1 cellular context compared by ENCODE assay signal in genomic region chr4:76745264-76745663, GRCh38.
TF ChIP-seq lines count a peak whose summit lies in the region.

No MANE protein-coding gene starts in this region.

TF ChIP-seq in WTC11, 78 proteins besides CTCF, POLR2A, EP300 and RAD21 (continued from another document):
- TF ChIP-seq ATF2 (CRISPR knock-in tag; IDR thresholded peaks at IDR 0.05; ENCODE audit: borderline replicate concordance, low read depth) (no peak), ETV6 (CRISPR knock-in tag; IDR thresholded peaks at IDR 0.05) (no peak), USF1 (CRISPR knock-in tag; IDR thresholded peaks at IDR 0.05) (no peak), IRF1 (CRISPR knock-in tag; IDR thresholded peaks at IDR 0.05) (no peak), MYBL2 (CRISPR knock-in tag; IDR thresholded peaks at IDR 0.05) (no peak), GTF2I (CRISPR knock-in tag; conservative IDR thresholded peaks at IDR 0.05) (no peak), ARID4B (CRISPR knock-in tag; IDR thresholded peaks at IDR 0.05; ENCODE audit: borderline replicate concordance) (no peak), SMAD3 (CRISPR knock-in tag; IDR thresholded peaks at IDR 0.05; ENCODE audit: borderline replicate concordance) (no peak), ERG (CRISPR knock-in tag; IDR thresholded peaks at IDR 0.05) (no peak), TEAD1 (CRISPR knock-in tag; IDR thresholded peaks at IDR 0.05) (no peak), OVOL2 (CRISPR knock-in tag; IDR thresholded peaks at IDR 0.05; ENCODE audit: borderline replicate concordance) (no peak)
